Comparison of ENCODE assay signal across 1 cellular context in the genomic region with DNA sequence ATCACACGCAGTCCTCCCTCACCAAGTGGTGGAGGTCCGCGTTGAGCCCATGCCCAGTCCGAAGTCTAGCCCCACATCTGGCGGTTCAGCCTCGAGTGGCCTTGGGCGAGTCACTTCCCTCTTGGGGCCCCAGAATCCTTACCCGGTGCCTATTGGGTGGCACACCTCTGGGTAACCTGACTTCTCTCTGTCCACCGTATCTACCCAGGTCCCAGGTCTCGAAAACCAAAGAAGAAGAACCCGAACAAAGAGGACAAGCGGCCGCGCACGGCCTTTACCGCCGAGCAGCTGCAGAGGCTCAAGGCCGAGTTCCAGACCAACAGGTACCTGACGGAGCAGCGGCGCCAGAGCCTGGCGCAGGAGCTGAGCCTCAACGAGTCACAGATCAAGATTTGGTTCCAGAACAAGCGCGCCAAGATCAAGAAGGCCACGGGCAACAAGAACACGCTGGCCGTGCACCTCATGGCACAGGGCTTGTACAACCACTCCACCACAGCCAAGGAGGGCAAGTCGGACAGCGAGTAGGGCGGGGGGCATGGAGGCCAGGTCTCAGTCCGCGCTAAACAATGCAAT.
TF ChIP-seq lines count a peak whose summit lies in the region.

No MANE protein-coding gene starts in this region.

TF ChIP-seq in endothelial cell of umbilical vein, 7 proteins besides CTCF, POLR2A, EP300 and RAD21:
- TF ChIP-seq EZH2 (IDR thresholded peaks at IDR 0.05; ENCODE audit: borderline replicate concordance, low read depth, low read length, severe bottlenecking) (peak; percentile 40), FOS (IDR thresholded peaks at IDR 0.05; ENCODE audit: borderline replicate concordance, insufficient read depth, low read length) (no peak)
